Comparison of ENCODE assay signal across 8 cellular contexts in the genomic region with DNA sequence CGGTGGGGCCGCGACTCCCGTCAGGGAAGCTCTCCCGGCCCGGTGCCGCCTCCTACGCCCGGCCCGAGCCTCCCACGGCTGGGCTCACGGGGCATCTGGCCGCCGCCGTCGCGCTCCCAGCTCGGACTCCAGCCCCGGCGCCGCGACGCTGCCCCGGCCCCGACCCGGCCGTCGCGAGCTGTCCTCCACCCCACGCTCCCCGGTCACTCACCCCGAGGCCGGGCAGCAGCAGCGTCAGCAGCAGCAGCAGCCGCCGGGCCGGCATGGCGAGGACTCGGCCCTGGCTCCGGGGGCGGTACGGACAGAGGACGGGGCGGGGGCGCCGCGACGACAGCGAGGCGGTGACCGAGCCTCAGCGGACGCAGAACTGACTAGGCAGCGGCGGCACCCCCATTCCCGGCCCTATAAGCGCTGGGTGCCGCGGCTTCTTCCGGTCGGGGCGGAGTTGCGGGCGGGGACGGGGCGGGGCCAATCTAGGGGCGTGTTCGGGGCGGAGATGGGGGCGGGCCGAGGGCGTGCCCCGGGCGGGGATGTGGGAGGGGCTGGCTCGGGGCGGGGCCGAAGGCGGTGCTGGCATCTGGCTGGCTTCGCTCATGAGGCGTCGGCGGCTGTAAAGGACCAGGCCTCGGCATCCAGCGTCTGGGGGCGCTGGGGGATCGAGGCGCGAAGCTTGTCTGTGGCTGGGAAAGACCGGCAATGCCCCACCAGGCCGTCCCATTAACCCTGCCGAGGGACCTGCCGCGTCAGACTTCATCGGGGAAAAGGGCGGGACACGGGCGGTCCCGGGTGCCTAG.
DNase-seq lines count a peak whose midpoint lies in the region; ATAC-seq lines count a peak whose summit lies in the region.

Gene ERN1, minus strand, starts transcription at position 380 of the 794 bp plus-strand sequence. Its CDS starts 115 bp downstream, at position 265.

- peak; percentile 98 for DNase-seq in AG08396 (ENCODE audit: low spot score)
- DNase-seq in NCI-H446 treated with DMSO at 0.1 percent for 48 hours (lab: John Stamatoyannopoulos, UW): peak; percentile 55
- DNase-seq in central memory CD4-positive, alpha-beta T cell: peak; percentile 88
- DNase-seq in islet precursor cell: peak; percentile 98
- DNase-seq in stimulated activated CD4-positive, alpha-beta T cell treated with anti-CD3 and anti-CD28 coated beads, Interleukin-12 subunit alpha, Interleukin-12 subunit beta, amount 100 ng/mL, for 4 hours: peak; percentile 92

- ATAC-seq in GM18909 (IDR thresholded peaks at IDR 0.05; ENCODE audit: poor library complexity, unreplicated experiment) (peak; percentile 79), HG03139 (IDR thresholded peaks at IDR 0.05; ENCODE audit: unreplicated experiment) (peak; percentile 85)
- peak; percentile 83 to 85 for ATAC-seq in activated CD4-positive, CD25-positive, alpha-beta regulatory T cell treated with anti-CD3 and anti-CD28 coated beads, Interleukin-2, amount 50 U/mL, for 24 hours

Comparison
In these comparisons a context has a peak if more than half of its experiments do, and no peak if none do; other contexts are left out.
1. Peak in every context shown above with its lines: DNase-seq and ATAC-seq.